Comparison of ENCODE assay signal across 19 cellular contexts in the genomic region with DNA sequence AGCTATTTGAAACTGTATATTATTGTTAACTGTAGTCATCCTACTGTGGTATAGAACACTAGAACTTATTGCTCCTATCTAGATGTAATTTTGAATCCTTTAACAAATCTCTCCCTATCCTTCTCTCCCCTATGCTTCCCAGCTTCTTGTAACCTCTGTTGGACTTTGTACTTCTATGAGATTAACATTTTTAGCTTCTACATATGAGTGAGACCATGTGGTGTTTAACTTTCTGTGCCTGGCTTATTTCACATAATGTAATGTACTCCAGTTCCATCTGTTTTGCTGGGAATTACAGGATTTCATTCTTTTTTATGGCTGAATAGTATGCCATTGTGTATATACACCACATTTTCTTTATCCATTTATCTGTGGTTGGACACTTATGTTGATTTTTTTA.
DNase-seq lines count a peak whose midpoint lies in the region; ATAC-seq, FAIRE-seq and TF ChIP-seq lines count a peak whose summit lies in the region.
"Had no signal": no experiment of that assay in that cellular context is flagged by ENCODE, and none has a peak within 500 bp of the region (broad histone marks: within the 10 kb centered on the region; RNA-seq: fewer than 3 reads in every experiment).

No MANE protein-coding gene starts in this region.

- H3K4me1 Mint-ChIP-seq in activated T-helper 17 cell treated with anti-CD3 and anti-CD28 coated beads, Interleukin-2, amount 50 U/mL, for 72 hours: peaks cover 13% of the 10 kb centered on the region

- H2AFZ ChIP-seq in OCI-LY3 (ENCODE audit: low read depth, low read length): no peak overlapping the region

- POLR2A ChIA-PET in HEK293 (lab: Yijun Ruan, JAX): no interaction called here

- H3K4me1 ChIP-seq in HEK293 (ENCODE audit: control insufficient read depth, insufficient read depth, low read length): no peaks in the 10 kb centered on the region; the same call in 1 of the 2 replicates
- peaks cover 48% of the 10 kb centered on the region for H3K4me1 ChIP-seq in OCI-LY3 (ENCODE audit: low read length)
- H3K4me1 ChIP-seq in small intestine (ENCODE audit: control insufficient read depth in 2 of 2, insufficient read depth in 1 of 2, low read depth in 1 of 2, low read length in 1 of 2): no peaks in the 10 kb centered on the region

- no peak overlapping the region for H3K4me3 ChIP-seq in HEK293 (ENCODE audit: low read depth, low read length)
- H3K4me3 ChIP-seq in OCI-LY3 (ENCODE audit: low read length): no peak overlapping the region
- no peak overlapping the region for H3K4me3 ChIP-seq in small intestine (ENCODE audit: low read depth in 1 of 2, low read length in 2 of 2)
- H3K4me3 ChIP-seq: BLaER1 treated with 17β-estradiol and CSF1 and Interleukin-3, amounts not matched to agents 10 nM and 100 nM had no signal

- H3K36me3 ChIP-seq in HEK293 (ENCODE audit: control insufficient read depth in 2 of 2, insufficient read depth in 1 of 2, low read length in 2 of 2): no peaks in the 10 kb centered on the region
- no peaks in the 10 kb centered on the region for H3K36me3 ChIP-seq in OCI-LY3 (replicated peaks; ENCODE audit: low read depth, low read length)
- H3K36me3 ChIP-seq in small intestine (ENCODE audit: control insufficient read depth in 2 of 2, insufficient read depth in 2 of 2, low read length in 2 of 2): no peaks in the 10 kb centered on the region

- peaks cover 23% of the 10 kb centered on the region for H3K36me3 Mint-ChIP-seq in activated T-helper 17 cell treated with anti-CD3 and anti-CD28 coated beads, Interleukin-2, amount 50 U/mL, for 72 hours (ENCODE audit: low read depth)

- no peak overlapping the region for H3K4me2 ChIP-seq in OCI-LY3 (ENCODE audit: low read length)
- H3K4me2 ChIP-seq: BLaER1 treated with 17β-estradiol and CSF1 and Interleukin-3, amounts not matched to agents 10 nM and 100 nM had no signal

- no peaks in the 10 kb centered on the region for H4K20me1 ChIP-seq in OCI-LY3 (ENCODE audit: insufficient read depth, low read length)

- H3K9me3 Mint-ChIP-seq in activated T-helper 17 cell treated with anti-CD3 and anti-CD28 coated beads, Interleukin-2, amount 50 U/mL, for 72 hours: no peaks in the 10 kb centered on the region
- H3K9me3 Mint-ChIP-seq: H9 had no signal

- H3K27ac Mint-ChIP-seq in activated T-helper 17 cell treated with anti-CD3 and anti-CD28 coated beads, Interleukin-2, amount 50 U/mL, for 72 hours: no peak overlapping the region
- H3K27ac Mint-ChIP-seq: B cell; CD8-positive, alpha-beta T cell; H9 had no signal

- CTCF ChIA-PET in HEK293 (lab: Yijun Ruan, JAX): interaction anchor here (0.9 to 1.0 kb wide), 2 partner anchors 16 to 315 kb away, joined by 3 read pairs; no protein-coding TSS in a partner anchor

- no peak for ATAC-seq in activated T-helper 17 cell treated with anti-CD3 and anti-CD28 coated beads, Interleukin-2, amount 50 U/mL, for 72 hours (replicated peaks)
- ATAC-seq in HG03097 (IDR thresholded peaks at IDR 0.05; ENCODE audit: low FRiP score, unreplicated experiment) (no peak), HG02852 (IDR thresholded peaks at IDR 0.05; ENCODE audit: unreplicated experiment) (no peak)
- ATAC-seq: CD8-positive, alpha-beta T cell had no signal

- H3K79me2 ChIP-seq in OCI-LY3 (ENCODE audit: low read length): no peaks in the 10 kb centered on the region

- no peak overlapping the region for H3K4me3 Mint-ChIP-seq in activated T-helper 17 cell treated with anti-CD3 and anti-CD28 coated beads, Interleukin-2, amount 50 U/mL, for 72 hours
- H3K4me3 Mint-ChIP-seq: B cell; CD8-positive, alpha-beta T cell; H9; IgD-negative memory B cell had no signal

- no peak overlapping the region for H3K9ac ChIP-seq in OCI-LY3 (ENCODE audit: low read length)
- H3K9ac ChIP-seq: BLaER1 treated with 17β-estradiol and CSF1 and Interleukin-3, amounts not matched to agents 10 nM and 100 nM had no signal

- TF ChIP-seq CTCF in D721Med (IDR thresholded peaks at IDR 0.05; ENCODE audit: insufficient read depth, missing control alignments) (no peak), HEK293 (tag by site-specific recombination; IDR thresholded peaks at IDR 0.05) (no peak), OCI-LY3 (IDR thresholded peaks at IDR 0.05; ENCODE audit: low read depth, low read length) (no peak)

- H3K9me3 ChIP-seq in HEK293 (ENCODE audit: control insufficient read depth, insufficient read depth, low read depth, low read length) (no peaks in the 10 kb centered on the region), OCI-LY3 (ENCODE audit: insufficient read depth, low read length) (no peaks in the 10 kb centered on the region), small intestine (ENCODE audit: control insufficient read depth, low read depth) (no peaks in the 10 kb centered on the region)

- DNase-seq in D721Med (ENCODE audit: insufficient read length, low spot score) (no peak), small intestine (peak; percentile 8)
- DNase-seq: Calu3; CD8-positive, alpha-beta T cell; DMS 273 treated with DMSO at 0.1 percent for 48 hours; DMS79; GDM1; H9; KBM-7 had no signal

- H3K27me3 Mint-ChIP-seq in activated T-helper 17 cell treated with anti-CD3 and anti-CD28 coated beads, Interleukin-2, amount 50 U/mL, for 72 hours: no peaks in the 10 kb centered on the region
- H3K27me3 Mint-ChIP-seq: B cell, IgD-negative memory B cell had no signal

- no peaks in the 10 kb centered on the region for H3K27me3 ChIP-seq in OCI-LY3 (ENCODE audit: low read depth, low read length)
- H3K27me3 ChIP-seq in small intestine (ENCODE audit: control insufficient read depth in 2 of 2, insufficient read depth in 2 of 2, low read length in 2 of 2): no peaks in the 10 kb centered on the region

- FAIRE-seq in D721Med (lab: Jason Lieb, UNC) (peak; percentile 83), small intestine (lab: Jason Lieb, UNC) (no peak)
- FAIRE-seq: H1, HTR-8/SVneo had no signal

- H3K27ac ChIP-seq in HEK293 (ENCODE audit: extremely low read depth, low read depth, low read length): no peak overlapping the region
- peak overlapping the region; percentile 71; the same call in 1 of the 2 replicates for H3K27ac ChIP-seq in OCI-LY3 (ENCODE audit: low read length)
- no peak overlapping the region for H3K27ac ChIP-seq in small intestine (ENCODE audit: low read depth in 1 of 2, low read length in 1 of 2)
- H3K27ac ChIP-seq: BLaER1 treated with 17β-estradiol and CSF1 and Interleukin-3, amounts not matched to agents 10 nM and 100 nM had no signal

TF ChIP-seq in HEK293, 187 proteins besides CTCF, POLR2A, EP300 and RAD21:
- TF ChIP-seq ZSCAN23 (tag by site-specific recombination; IDR thresholded peaks at IDR 0.05): no peak
- TF ChIP-seq ZNF146 (tag by site-specific recombination; IDR thresholded peaks at IDR 0.05): peak; percentile 34; the same call in 1 of the 2 replicates
